12 cellular contexts compared by ENCODE assay signal in the genomic region with DNA sequence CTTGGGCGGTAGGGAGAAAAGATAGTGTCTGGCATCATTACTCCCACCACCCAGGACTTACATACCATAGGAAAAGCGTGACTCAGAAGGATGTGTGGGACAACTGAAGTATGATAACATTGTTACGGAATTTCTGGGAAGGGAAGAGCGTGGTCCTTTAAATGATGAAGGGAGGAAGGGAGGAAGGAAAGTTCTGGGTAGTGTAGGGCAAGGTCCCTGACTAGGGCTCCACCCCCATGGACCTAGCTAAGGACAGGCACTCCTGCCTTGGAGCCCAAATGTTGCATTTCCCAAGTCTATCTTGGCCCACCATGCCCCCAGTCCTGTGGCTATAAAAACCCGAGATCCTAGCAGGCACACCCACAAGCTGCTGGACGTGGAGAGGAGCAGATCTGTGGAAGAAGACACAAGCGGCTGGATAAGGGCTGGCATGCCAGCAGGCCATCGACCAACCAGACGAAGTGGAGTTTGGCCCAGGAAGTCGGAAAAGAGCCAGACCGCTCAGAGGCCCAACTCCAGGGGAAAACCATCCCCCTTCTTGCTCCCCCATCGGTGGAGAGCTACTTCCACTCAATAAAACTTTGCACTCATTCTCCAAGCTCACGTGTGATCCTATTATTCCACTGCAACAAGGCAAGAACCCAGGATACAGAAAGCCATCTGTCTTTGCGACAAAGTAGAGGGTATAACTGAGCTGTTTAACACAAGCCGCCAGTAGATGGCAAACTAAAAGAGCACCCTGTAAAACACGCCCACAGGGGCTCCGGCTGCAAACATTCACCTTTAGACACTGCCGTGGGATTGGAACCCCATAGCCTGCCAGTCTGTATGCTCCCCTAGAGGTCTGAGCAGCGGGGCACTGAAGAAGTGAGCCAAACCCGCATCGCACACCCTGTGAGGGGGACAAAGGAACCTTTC. TPM values are rescaled to one million over a fixed set of nuclear protein-coding genes. Genes with fewer than 3 reads are reported as not detected.
DNase-seq lines count a peak whose midpoint lies in the region; ATAC-seq and TF ChIP-seq lines count a peak whose summit lies in the region.
"Had no signal": no experiment of that assay in that cellular context is flagged by ENCODE, and none has a peak within 500 bp of the region (broad histone marks: within the 10 kb centered on the region; RNA-seq: fewer than 3 reads in every experiment).

No MANE protein-coding gene starts in this region.

- CTCF ChIA-PET in Calu3 (lab: Charles Lee): interaction anchor here (0.6 to 1.5 kb wide), 4 partner anchors 15 to 46 kb away, joined by 3 to 8 read pairs (median 4); partner anchors contain the start of gene TMEM19
- CTCF ChIA-PET in activated CD4-positive, alpha-beta memory T cell treated with anti-CD3 and anti-CD28 coated beads, Interleukin-2, amount 10 ng/mL, durations not matched to agents 7 days and 5 days (lab: Charles Lee): interaction anchor here (1.3 kb wide), 1 partner anchor 15 kb away, joined by 3 read pairs; no protein-coding TSS in a partner anchor

- H3K27me3 ChIP-seq in SU-DHL-6 (ENCODE audit: low read length): no peaks in the 10 kb centered on the region
- H3K27me3 ChIP-seq in lower lobe of right lung (ENCODE audit: low read depth): no peaks in the 10 kb centered on the region

- no peak overlapping the region for H3K9ac ChIP-seq in SU-DHL-6 (ENCODE audit: low read length)

- peak overlapping the region; percentile 54 for H2AFZ ChIP-seq in SU-DHL-6 (ENCODE audit: low read depth, low read length, severe bottlenecking)

- intact Hi-C loops in Calu3 (cut with micrococcal nuclease; ENCODE audit: unreplicated experiment): no loop called here
- intact Hi-C loops in lower lobe of right lung (cut with DNase I): no loop called here

- H3K27ac ChIP-seq in SU-DHL-6 (ENCODE audit: low read depth, low read length) (no peak overlapping the region), lower lobe of right lung (no peak overlapping the region)

- no peaks in the 10 kb centered on the region for H3F3A ChIP-seq in SU-DHL-6 (ENCODE audit: insufficient read depth)

- no peaks in the 10 kb centered on the region for H3K36me3 ChIP-seq in SU-DHL-6 (ENCODE audit: low read length)
- H3K36me3 ChIP-seq in lower lobe of right lung: no peaks in the 10 kb centered on the region

- DNase-seq in Calu3: peak; percentile 46
- DNase-seq in iris pigment epithelial cell (ENCODE audit: low read depth): peak; percentile 21
- DNase-seq in activated CD4-positive, alpha-beta memory T cell treated with anti-CD3 and anti-CD28 coated beads, Interleukin-2, amount 10 ng/mL, durations not matched to agents 7 days and 5 days: no peak
- DNase-seq in lower lobe of right lung: no peak
- DNase-seq: activated CD4-positive, CD25-positive, alpha-beta regulatory T cell; CD8-positive, alpha-beta T cell; effector memory CD8-positive, alpha-beta T cell had no signal

- POLR2A ChIA-PET in activated CD4-positive, alpha-beta memory T cell treated with anti-CD3 and anti-CD28 coated beads, Interleukin-2, amount 10 ng/mL, durations not matched to agents 7 days and 5 days (lab: Charles Lee): no interaction called here

- no peaks in the 10 kb centered on the region for H3K36me3 Mint-ChIP-seq in Calu3 (ENCODE audit: insufficient read depth, unreplicated experiment)
- H3K36me3 Mint-ChIP-seq in activated CD4-positive, alpha-beta memory T cell treated with anti-CD3 and anti-CD28 coated beads, Interleukin-2, amount 10 ng/mL, durations not matched to agents 7 days and 5 days (ENCODE audit: low read depth): no peaks in the 10 kb centered on the region
- H3K36me3 Mint-ChIP-seq: activated naive CD4-positive, alpha-beta T cell treated with anti-CD3 and anti-CD28 coated beads, Interleukin-2, amount 50 U/mL, for 24 hours; CD8-positive, alpha-beta T cell had no signal

- H3K4me1 ChIP-seq in lower lobe of right lung: no peaks in the 10 kb centered on the region

- no peaks in the 10 kb centered on the region for H3K27me3 Mint-ChIP-seq in Calu3 (ENCODE audit: unreplicated experiment)
- H3K27me3 Mint-ChIP-seq in activated CD4-positive, alpha-beta memory T cell treated with anti-CD3 and anti-CD28 coated beads, Interleukin-2, amount 10 ng/mL, durations not matched to agents 7 days and 5 days: no peaks in the 10 kb centered on the region
- H3K27me3 Mint-ChIP-seq: activated naive CD4-positive, alpha-beta T cell treated with anti-CD3 and anti-CD28 coated beads, Interleukin-2, amount 50 U/mL, for 24 hours had no signal

- H3K4me3 Mint-ChIP-seq in Calu3 (ENCODE audit: low read depth, unreplicated experiment): peak overlapping the region; percentile 53
- no peak overlapping the region for H3K4me3 Mint-ChIP-seq in activated CD4-positive, alpha-beta memory T cell treated with anti-CD3 and anti-CD28 coated beads, Interleukin-2, amount 10 ng/mL, durations not matched to agents 7 days and 5 days
- H3K4me3 Mint-ChIP-seq: activated naive CD4-positive, alpha-beta T cell treated with anti-CD3 and anti-CD28 coated beads, Interleukin-2, amount 50 U/mL, for 24 hours; CD8-positive, alpha-beta T cell; effector memory CD8-positive, alpha-beta T cell had no signal

- H3K79me2 ChIP-seq in SU-DHL-6 (ENCODE audit: insufficient read depth, low read length): no peaks in the 10 kb centered on the region

- no peaks in the 10 kb centered on the region for H3K9me3 Mint-ChIP-seq in Calu3 (ENCODE audit: low read depth, unreplicated experiment)
- no peaks in the 10 kb centered on the region for H3K9me3 Mint-ChIP-seq in activated CD4-positive, alpha-beta memory T cell treated with anti-CD3 and anti-CD28 coated beads, Interleukin-2, amount 10 ng/mL, durations not matched to agents 7 days and 5 days
- H3K9me3 Mint-ChIP-seq: activated naive CD4-positive, alpha-beta T cell treated with anti-CD3 and anti-CD28 coated beads, Interleukin-2, amount 50 U/mL, for 24 hours; CD8-positive, alpha-beta T cell; effector memory CD8-positive, alpha-beta T cell had no signal

- TF ChIP-seq CTCF in Calu3 (IDR thresholded peaks at IDR 0.05; ENCODE audit: unreplicated experiment) (no peak), SU-DHL-6 (IDR thresholded peaks at IDR 0.05; ENCODE audit: insufficient read depth, low read length, poor library complexity, severe bottlenecking) (peak; percentile 28), lower lobe of right lung (IDR thresholded peaks at IDR 0.05) (no peak)

- no peak overlapping the region for H3K4me3 ChIP-seq in SU-DHL-6 (ENCODE audit: insufficient read depth, low read length, poor library complexity, severe bottlenecking)
- H3K4me3 ChIP-seq in lower lobe of right lung: no peak overlapping the region

- H3K9me3 ChIP-seq in SU-DHL-6 (ENCODE audit: insufficient read depth, low read length): no peaks in the 10 kb centered on the region
- H3K9me3 ChIP-seq in lower lobe of right lung: no peaks in the 10 kb centered on the region

- no peak overlapping the region for H3K27ac Mint-ChIP-seq in Calu3 (ENCODE audit: unreplicated experiment)
- no peak overlapping the region for H3K27ac Mint-ChIP-seq in activated CD4-positive, alpha-beta memory T cell treated with anti-CD3 and anti-CD28 coated beads, Interleukin-2, amount 10 ng/mL, durations not matched to agents 7 days and 5 days
- H3K27ac Mint-ChIP-seq: activated naive CD4-positive, alpha-beta T cell treated with anti-CD3 and anti-CD28 coated beads, Interleukin-2, amount 50 U/mL, for 24 hours; CD8-positive, alpha-beta T cell; effector memory CD8-positive, alpha-beta T cell had no signal

- H4K20me1 ChIP-seq in SU-DHL-6 (ENCODE audit: low read depth, low read length): no peaks in the 10 kb centered on the region

- H3K4me1 Mint-ChIP-seq in Calu3 (ENCODE audit: low read depth, unreplicated experiment): peaks cover 11% of the 10 kb centered on the region
- no peaks in the 10 kb centered on the region for H3K4me1 Mint-ChIP-seq in activated CD4-positive, alpha-beta memory T cell treated with anti-CD3 and anti-CD28 coated beads, Interleukin-2, amount 10 ng/mL, durations not matched to agents 7 days and 5 days
- H3K4me1 Mint-ChIP-seq: activated naive CD4-positive, alpha-beta T cell treated with anti-CD3 and anti-CD28 coated beads, Interleukin-2, amount 50 U/mL, for 24 hours had no signal

- no peaks in the 10 kb centered on the region for H3K9me2 ChIP-seq in SU-DHL-6 (replicated peaks; ENCODE audit: insufficient read depth, low read length)

- BruUV-seq in Calu3 (replicated peaks; lab: Mats Ljungman, UMichigan): no TSS peak

- ATAC-seq in HG03442 (IDR thresholded peaks at IDR 0.05; ENCODE audit: unreplicated experiment): peak; percentile 76
- no peak for ATAC-seq in HG02763 (IDR thresholded peaks at IDR 0.05; ENCODE audit: unreplicated experiment)
- no peak for ATAC-seq in lower lobe of right lung
- no peak for ATAC-seq in GM21786 (IDR thresholded peaks at IDR 0.05; ENCODE audit: unreplicated experiment)
- ATAC-seq: CD8-positive, alpha-beta T cell; effector memory CD8-positive, alpha-beta T cell had no signal

- H3K4me2 ChIP-seq in SU-DHL-6 (ENCODE audit: low read depth, low read length, poor library complexity, severe bottlenecking): peak overlapping the region; percentile 26

RNA-seq across cellular contexts. Expression of gene RAB21, which starts 23.0 kb away (rescaled TPM):
- total RNA-seq in Calu3 (2022): 115 and 139 TPM in 2 replicates
- 10 to 100 TPM; 65.0 to 67.3 TPM for total RNA-seq in activated CD4-positive, alpha-beta memory T cell treated with anti-CD3 and anti-CD28 coated beads, Interleukin-2, amount 10 ng/mL, durations not matched to agents 7 days and 5 days
- 67.1 TPM for total RNA-seq in lower lobe of right lung

RNA-seq across cellular contexts. Expression of gene TMEM19, which starts 45.8 kb away (rescaled TPM):
- 20.6 and 29.6 TPM in 2 replicates for total RNA-seq in Calu3 (2022)
- 10 to 100 TPM; 15.5 to 16.1 TPM for total RNA-seq in activated CD4-positive, alpha-beta memory T cell treated with anti-CD3 and anti-CD28 coated beads, Interleukin-2, amount 10 ng/mL, durations not matched to agents 7 days and 5 days
- total RNA-seq in lower lobe of right lung: 31.4 TPM

Comparison
In these comparisons a context has a peak if more than half of its experiments do, and no peak if none do; other contexts are left out.
1. DNase-seq: peak in Calu3 (single experiment) and iris pigment epithelial cell (single experiment); none in activated CD4-positive, alpha-beta memory T cell treated with anti-CD3 and anti-CD28 coated beads, Interleukin-2, amount 10 ng/mL, durations not matched to agents 7 days and 5 days (single experiment) and lower lobe of right lung (single experiment).